Comparison of ENCODE assay signal across 2 cellular contexts in the genomic region with DNA sequence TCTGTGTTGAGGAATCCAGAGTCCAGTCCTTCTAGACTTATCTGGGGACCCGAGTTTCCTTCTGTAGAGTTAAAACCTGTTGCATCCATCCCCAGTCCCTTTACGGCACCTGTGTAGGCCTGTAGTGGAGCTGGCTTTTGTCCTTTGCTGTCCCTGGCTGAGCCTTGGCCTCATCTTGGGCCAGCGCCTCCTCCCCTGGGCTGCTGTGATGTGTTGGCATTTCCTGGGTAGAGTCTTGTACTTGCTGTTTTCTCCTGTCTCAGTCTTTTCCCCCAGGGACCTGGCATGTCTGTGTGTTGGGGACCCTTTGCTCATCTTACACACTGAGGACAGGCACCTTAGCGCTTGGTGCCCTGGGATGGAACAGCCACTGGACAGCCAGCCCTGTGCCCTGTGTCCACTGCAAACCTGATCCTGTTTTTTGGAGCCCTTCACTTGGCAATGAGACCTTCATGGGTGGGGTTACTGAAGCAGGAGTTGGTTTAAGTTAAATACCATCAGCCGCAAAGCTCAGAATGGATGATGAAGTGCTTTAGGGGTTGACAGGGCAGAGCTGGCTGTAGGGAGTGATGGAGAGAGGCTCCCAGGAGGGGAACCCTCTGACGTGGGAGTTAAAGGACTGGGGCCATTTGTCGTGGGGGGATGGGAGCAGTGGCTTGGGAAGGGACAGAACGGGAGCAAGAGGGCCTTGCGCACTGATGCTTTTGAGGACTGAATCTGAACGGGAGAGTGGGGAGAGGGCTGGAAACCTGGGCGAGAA.
A peak's percentile ranks its signal among the peaks of the same experiment; 100 is the strongest.
TF ChIP-seq lines count a peak whose summit lies in the region.

No MANE protein-coding gene starts in this region.

TF ChIP-seq in A549, 52 proteins besides CTCF, POLR2A, EP300 and RAD21:
- TF ChIP-seq CHD4 (IDR thresholded peaks at IDR 0.05; ENCODE audit: borderline replicate concordance) (no peak), ZNF302 (CRISPR knock-in tag; IDR thresholded peaks at IDR 0.05) (no peak), CEBPB (IDR thresholded peaks at IDR 0.05) (no peak), NPAS2 (CRISPR knock-in tag; IDR thresholded peaks at IDR 0.05; ENCODE audit: borderline replicate concordance) (no peak), BHLHE40 (IDR thresholded peaks at IDR 0.05; ENCODE audit: low read depth, low read length) (no peak), MAFK (IDR thresholded peaks at IDR 0.05; ENCODE audit: partially characterized antibody) (no peak), ZC3H11A (IDR thresholded peaks at IDR 0.05) (no peak), HOXB13 (CRISPR knock-in tag; IDR thresholded peaks at IDR 0.05; ENCODE audit: low read depth) (no peak)
- TF ChIP-seq, protein P1, sequence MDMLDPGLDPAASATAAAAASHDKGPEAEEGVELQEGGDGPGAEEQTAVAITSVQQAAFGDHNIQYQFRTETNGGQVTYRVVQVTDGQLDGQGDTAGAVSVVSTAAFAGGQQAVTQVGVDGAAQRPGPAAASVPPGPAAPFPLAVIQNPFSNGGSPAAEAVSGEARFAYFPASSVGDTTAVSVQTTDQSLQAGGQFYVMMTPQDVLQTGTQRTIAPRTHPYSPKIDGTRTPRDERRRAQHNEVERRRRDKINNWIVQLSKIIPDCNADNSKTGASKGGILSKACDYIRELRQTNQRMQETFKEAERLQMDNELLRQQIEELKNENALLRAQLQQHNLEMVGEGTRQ (IDR thresholded peaks at IDR 0.05): no peak
- TF ChIP-seq, protein P2, sequence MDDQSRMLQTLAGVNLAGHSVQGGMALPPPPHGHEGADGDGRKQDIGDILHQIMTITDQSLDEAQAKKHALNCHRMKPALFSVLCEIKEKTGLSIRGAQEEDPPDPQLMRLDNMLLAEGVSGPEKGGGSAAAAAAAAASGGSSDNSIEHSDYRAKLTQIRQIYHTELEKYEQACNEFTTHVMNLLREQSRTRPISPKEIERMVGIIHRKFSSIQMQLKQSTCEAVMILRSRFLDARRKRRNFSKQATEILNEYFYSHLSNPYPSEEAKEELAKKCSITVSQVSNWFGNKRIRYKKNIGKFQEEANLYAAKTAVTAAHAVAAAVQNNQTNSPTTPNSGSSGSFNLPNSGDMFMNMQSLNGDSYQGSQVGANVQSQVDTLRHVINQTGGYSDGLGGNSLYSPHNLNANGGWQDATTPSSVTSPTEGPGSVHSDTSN (IDR thresholded peaks at IDR 0.05): no peak
TF ChIP-seq in A549: peak in this region for 0.

TF ChIP-seq in HEK293, 187 proteins besides CTCF, POLR2A, EP300 and RAD21:
- TF ChIP-seq ZFHX2 (tag by site-specific recombination; conservative IDR thresholded peaks at IDR 0.05): peak; percentile 23; the same call in 1 of the 2 replicates
- TF ChIP-seq ZNF48 (tag by site-specific recombination; IDR thresholded peaks at IDR 0.05): no peak
- no peak for TF ChIP-seq ZNF416 (tag by site-specific recombination; IDR thresholded peaks at IDR 0.05)
- no peak for TF ChIP-seq ZNF660 (tag by site-specific recombination; IDR thresholded peaks at IDR 0.05)
- TF ChIP-seq SP2 (tag by site-specific recombination; IDR thresholded peaks at IDR 0.05): no peak
- peak; percentile 32; the same call in 1 of the 2 replicates for TF ChIP-seq SCRT1 (tag by site-specific recombination; IDR thresholded peaks at IDR 0.05; ENCODE audit: borderline replicate concordance)
- no peak for TF ChIP-seq ZNF561 (tag by site-specific recombination; IDR thresholded peaks at IDR 0.05; ENCODE audit: borderline replicate concordance)
- no peak for TF ChIP-seq ZNF654 (tag by site-specific recombination; IDR thresholded peaks at IDR 0.05; ENCODE audit: low read depth)
- no peak for TF ChIP-seq YY1 (tag by site-specific recombination; IDR thresholded peaks at IDR 0.05)
- peak; percentile 79 for TF ChIP-seq SCRT2 (tag by site-specific recombination; IDR thresholded peaks at IDR 0.05)
- TF ChIP-seq BCL6B (tag by site-specific recombination; IDR thresholded peaks at IDR 0.05): no peak
- no peak for TF ChIP-seq HOXA7 (CRISPR knock-in tag; IDR thresholded peaks at IDR 0.05; ENCODE audit: borderline replicate concordance)
- TF ChIP-seq HOXC10 (CRISPR knock-in tag; IDR thresholded peaks at IDR 0.05): no peak
- TF ChIP-seq, protein P3, sequence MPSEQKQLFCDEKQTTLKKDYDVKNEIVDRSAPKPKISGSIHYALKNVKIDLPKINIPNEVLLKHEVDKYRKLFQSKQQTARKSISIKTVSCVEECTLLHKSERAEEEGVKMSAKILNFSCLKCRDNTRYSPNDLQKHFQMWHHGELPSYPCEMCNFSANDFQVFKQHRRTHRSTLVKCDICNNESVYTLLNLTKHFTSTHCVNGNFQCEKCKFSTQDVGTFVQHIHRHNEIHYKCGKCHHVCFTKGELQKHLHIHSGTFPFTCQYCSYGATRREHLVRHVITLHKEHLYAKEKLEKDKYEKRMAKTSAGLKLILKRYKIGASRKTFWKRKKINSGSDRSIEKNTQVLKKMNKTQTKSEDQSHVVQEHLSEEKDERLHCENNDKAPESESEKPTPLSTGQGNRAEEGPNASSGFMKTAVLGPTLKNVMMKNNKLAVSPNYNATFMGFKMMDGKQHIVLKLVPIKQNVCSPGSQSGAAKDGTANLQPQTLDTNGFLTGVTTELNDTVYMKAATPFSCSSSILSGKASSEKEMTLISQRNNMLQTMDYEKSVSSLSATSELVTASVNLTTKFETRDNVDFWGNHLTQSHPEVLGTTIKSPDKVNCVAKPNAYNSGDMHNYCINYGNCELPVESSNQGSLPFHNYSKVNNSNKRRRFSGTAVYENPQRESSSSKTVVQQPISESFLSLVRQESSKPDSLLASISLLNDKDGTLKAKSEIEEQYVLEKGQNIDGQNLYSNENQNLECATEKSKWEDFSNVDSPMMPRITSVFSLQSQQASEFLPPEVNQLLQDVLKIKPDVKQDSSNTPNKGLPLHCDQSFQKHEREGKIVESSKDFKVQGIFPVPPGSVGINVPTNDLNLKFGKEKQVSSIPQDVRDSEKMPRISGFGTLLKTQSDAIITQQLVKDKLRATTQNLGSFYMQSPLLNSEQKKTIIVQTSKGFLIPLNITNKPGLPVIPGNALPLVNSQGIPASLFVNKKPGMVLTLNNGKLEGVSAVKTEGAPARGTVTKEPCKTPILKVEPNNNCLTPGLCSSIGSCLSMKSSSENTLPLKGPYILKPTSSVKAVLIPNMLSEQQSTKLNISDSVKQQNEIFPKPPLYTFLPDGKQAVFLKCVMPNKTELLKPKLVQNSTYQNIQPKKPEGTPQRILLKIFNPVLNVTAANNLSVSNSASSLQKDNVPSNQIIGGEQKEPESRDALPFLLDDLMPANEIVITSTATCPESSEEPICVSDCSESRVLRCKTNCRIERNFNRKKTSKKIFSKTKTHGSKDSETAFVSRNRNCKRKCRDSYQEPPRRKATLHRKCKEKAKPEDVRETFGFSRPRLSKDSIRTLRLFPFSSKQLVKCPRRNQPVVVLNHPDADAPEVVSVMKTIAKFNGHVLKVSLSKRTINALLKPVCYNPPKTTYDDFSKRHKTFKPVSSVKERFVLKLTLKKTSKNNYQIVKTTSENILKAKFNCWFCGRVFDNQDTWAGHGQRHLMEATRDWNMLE (tag by site-specific recombination; conservative IDR thresholded peaks at IDR 0.05; ENCODE audit: low read depth): no peak
